Comparison of ENCODE assay signal across 8 cellular contexts in the genomic region with DNA sequence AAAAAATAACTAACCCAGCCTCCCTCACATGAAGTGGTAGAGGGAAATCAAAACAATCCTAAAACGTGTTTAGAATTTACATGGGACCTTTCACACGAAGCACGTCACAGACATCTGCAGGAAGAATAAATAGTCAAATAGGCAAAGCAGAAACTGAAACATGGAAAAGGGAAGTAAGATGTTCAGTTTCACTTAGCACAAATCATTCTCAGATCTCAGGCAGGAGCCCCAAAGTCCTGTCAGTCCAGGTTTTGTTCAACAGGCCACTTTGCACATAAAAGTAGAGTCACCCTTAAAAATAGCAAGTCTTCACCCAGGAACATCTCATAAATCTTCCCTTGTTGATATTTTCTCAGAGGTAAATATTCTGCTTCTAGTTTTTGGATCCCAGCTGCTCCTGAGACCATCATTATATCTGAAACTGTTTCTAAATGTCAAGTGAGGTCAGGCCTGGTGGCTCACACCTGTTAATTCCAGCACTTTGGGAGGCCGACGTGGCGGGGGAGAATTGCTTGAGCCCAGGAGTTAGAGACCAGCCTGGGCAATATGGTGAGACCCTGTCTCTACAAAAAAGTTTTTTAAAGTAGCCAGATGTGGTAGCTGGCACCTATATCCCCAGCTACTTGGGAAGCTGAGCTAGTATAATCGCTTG. TPM values are rescaled to one million over a fixed set of nuclear protein-coding genes. Genes with fewer than 3 reads are reported as not detected.
DNase-seq lines count a peak whose midpoint lies in the region; ATAC-seq and TF ChIP-seq lines count a peak whose summit lies in the region.

No MANE protein-coding gene starts in this region.

- H3K27me3 ChIP-seq in lower lobe of right lung (ENCODE audit: low read depth) (no peaks in the 10 kb centered on the region), ascending aorta (no peaks in the 10 kb centered on the region)

- H3K27ac ChIP-seq in lower lobe of right lung, result peak overlapping the region; percentile 64
- H3K27ac ChIP-seq in ascending aorta, result no peak overlapping the region

- H3K36me3 ChIP-seq in lower lobe of right lung (no peaks in the 10 kb centered on the region), ascending aorta (no peaks in the 10 kb centered on the region)

- TF ChIP-seq CTCF in lower lobe of right lung (IDR thresholded peaks at IDR 0.05) (no peak), ascending aorta (IDR thresholded peaks at IDR 0.05) (no peak)

- H3K9me3 ChIP-seq in lower lobe of right lung (no peaks in the 10 kb centered on the region), ascending aorta (no peaks in the 10 kb centered on the region)

- ATAC-seq in GM18499 (IDR thresholded peaks at IDR 0.05; ENCODE audit: insufficient read depth, unreplicated experiment) (peak; percentile 38), GM21717 (IDR thresholded peaks at IDR 0.05; ENCODE audit: unreplicated experiment) (peak; percentile 37), lower lobe of right lung (no peak)

- intact Hi-C loops in lower lobe of right lung (cut with DNase I), result no loop called here
- intact Hi-C loops in ascending aorta (cut with DNase I), result loop anchor here (5.0 kb wide), 1 partner anchor 218 kb away; the partner anchor contains the start of gene RPL35A

- H3K4me1 ChIP-seq in lower lobe of right lung (peaks cover 27% of the 10 kb centered on the region), ascending aorta (peaks cover 0 to 4% of the 10 kb centered on the region in 2 donors)

- DNase-seq in MV-4-11 (lab: John Stamatoyannopoulos, UW), result peak; percentile 85
- no peak for DNase-seq in lower lobe of right lung
- no peak for DNase-seq in NCI-H226
- no peak for DNase-seq in inferior parietal cortex (ENCODE audit: extremely low spot score)
- DNase-seq in effector CD4-positive, alpha-beta T cell, result no peak
- DNase-seq in ascending aorta (ENCODE audit: low spot score in 2 of 2), result no peak

- H3K4me3 ChIP-seq in lower lobe of right lung (no peak overlapping the region), ascending aorta (no peak overlapping the region)

RNA-seq across cellular contexts. Expression of gene RUBCN, which starts 1.9 kb away (rescaled TPM):
- total RNA-seq in lower lobe of right lung, result 33.1 TPM
- 27.4 TPM for total RNA-seq in ascending aorta

RNA-seq across cellular contexts. Expression of gene FYTTD1, which starts 14.9 kb away (rescaled TPM):
- total RNA-seq in lower lobe of right lung (37.7 TPM), ascending aorta (14.0 TPM)

RNA-seq across cellular contexts. Expression of gene LRCH3, which starts 56.3 kb away (rescaled TPM):
- total RNA-seq in lower lobe of right lung, result 35.7 TPM
- 22.2 TPM for total RNA-seq in ascending aorta

Comparison
In these comparisons a context has a peak if more than half of its experiments do, and no peak if none do; other contexts are left out.
1. ATAC-seq: peak in GM18499 (single experiment) and GM21717 (single experiment); none in lower lobe of right lung (0 of 2).